8 cellular contexts compared by ENCODE assay signal in the genomic region with DNA sequence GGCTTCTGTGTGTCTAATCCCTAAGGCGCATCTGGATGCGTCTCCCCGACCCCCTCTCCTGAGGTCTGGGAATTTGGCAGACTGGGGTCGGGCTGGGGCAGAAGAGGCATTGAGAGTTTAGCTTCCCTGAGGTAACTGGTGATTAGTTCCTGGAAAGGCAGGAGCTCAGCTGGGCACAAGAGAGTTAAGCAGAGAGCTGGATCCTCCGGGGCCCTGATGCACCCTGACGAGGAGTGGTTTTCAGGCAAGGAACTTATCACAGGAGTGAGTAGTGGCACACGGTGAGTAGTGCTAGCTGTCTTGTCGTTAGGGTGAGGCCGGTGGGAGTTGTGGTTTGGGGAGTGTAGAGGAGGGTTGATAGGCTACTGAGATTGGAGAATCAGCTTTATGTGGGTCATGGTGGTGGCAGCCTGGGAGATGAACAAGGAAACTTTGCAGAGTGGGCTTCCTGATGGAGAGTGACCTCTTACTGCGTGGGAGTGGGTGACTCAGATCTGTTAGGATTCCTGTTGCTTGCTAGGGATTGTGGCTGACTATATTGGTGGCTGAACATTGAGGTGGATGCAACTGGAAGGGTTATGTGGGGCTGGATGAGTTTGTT. TPM values are rescaled to one million over a fixed set of nuclear protein-coding genes. Genes with fewer than 3 reads are reported as not detected.
DNase-seq lines count a peak whose midpoint lies in the region; ATAC-seq and TF ChIP-seq lines count a peak whose summit lies in the region.

No MANE protein-coding gene starts in this region.

- peak overlapping the region; percentile 97 for H3K27ac Mint-ChIP-seq in T-helper 17 cell

- peak in 2 of 3 donors; percentile 5 to 14 for DNase-seq in T-helper 17 cell
- DNase-seq in central memory CD4-positive, alpha-beta T cell, result peak; percentile 16
- DNase-seq in kidney epithelial cell (ENCODE audit: low read depth), result peak; percentile 38
- peak; percentile 1 to 34 (median 12) for DNase-seq in stimulated activated CD4-positive, alpha-beta T cell treated with anti-CD3 and anti-CD28 coated beads, Interleukin-1b, Interleukin-23, amount 100 ng/mL, for 24 hours (ENCODE audit: low read depth in 4 of 4, low spot score in 1 of 4)
- no peak for DNase-seq in NCI-H2029 (lab: John Stamatoyannopoulos, UW)
- DNase-seq in HPDE6-E6E7 (ENCODE audit: extremely low spot score), result no peak

- no peaks in the 10 kb centered on the region for H3K36me3 ChIP-seq in kidney epithelial cell (ENCODE audit: control insufficient read depth, insufficient read depth, low read length)

- peak overlapping the region; percentile 97 for H3K4me3 Mint-ChIP-seq in T-helper 17 cell

- no peaks in the 10 kb centered on the region for H3K27me3 ChIP-seq in kidney epithelial cell (ENCODE audit: control insufficient read depth, insufficient read depth, low read length)

- no peaks in the 10 kb centered on the region for H3K9me3 ChIP-seq in T-helper 17 cell (ENCODE audit: control insufficient read depth, low read length, poor library complexity, severe bottlenecking)

- H3K36me3 Mint-ChIP-seq in T-helper 17 cell (ENCODE audit: low read depth), result no peaks in the 10 kb centered on the region

- H3K27me3 Mint-ChIP-seq in T-helper 17 cell, result no peaks in the 10 kb centered on the region

- H3K4me3 ChIP-seq in GM08714 (ENCODE audit: low read length) (peak overlapping the region; percentile 89), kidney epithelial cell (ENCODE audit: low read depth, low read length) (peak overlapping the region; percentile 70)

- TF ChIP-seq CTCF in kidney epithelial cell (IDR thresholded peaks at IDR 0.05; ENCODE audit: insufficient read depth, low read length, poor library complexity, severe bottlenecking), result no peak

- peaks cover 20% of the 10 kb centered on the region for H3K4me1 Mint-ChIP-seq in T-helper 17 cell

- ATAC-seq in HG03045 (IDR thresholded peaks at IDR 0.05; ENCODE audit: unreplicated experiment), result peak; percentile 9
- ATAC-seq in T-helper 17 cell, result peak; percentile 48

RNA-seq across cellular contexts. Expression of gene RAD54L2, which starts 0.9 kb away (rescaled TPM):
- total RNA-seq in T-helper 17 cell (10 to 100 TPM; 37.8 to 41.1 TPM), kidney epithelial cell (20.5 TPM in 2 replicates)

RNA-seq across cellular contexts. Expression of gene DCAF1, which starts 39.6 kb away (rescaled TPM):
- total RNA-seq in T-helper 17 cell (10 to 100 TPM; 20.5 to 24.3 TPM), kidney epithelial cell (16.3 and 18.2 TPM in 2 replicates)

Comparison
In these comparisons a context has a peak if more than half of its experiments do, and no peak if none do; other contexts are left out.
1. DNase-seq: peak in T-helper 17 cell (2 of 3), central memory CD4-positive, alpha-beta T cell (single experiment), kidney epithelial cell (single experiment) and stimulated activated CD4-positive, alpha-beta T cell treated with anti-CD3 and anti-CD28 coated beads, Interleukin-1b, Interleukin-23, amount 100 ng/mL, for 24 hours (4 of 4); none in NCI-H2029 (single experiment) and HPDE6-E6E7 (single experiment).